8 cellular contexts compared by ENCODE assay signal in genomic region chr3:177197041-177197933, GRCh38. TPM values are rescaled to one million over a fixed set of nuclear protein-coding genes. Genes with fewer than 3 reads are reported as not detected.
DNase-seq lines count a peak whose midpoint lies in the region; ATAC-seq and TF ChIP-seq lines count a peak whose summit lies in the region.

Gene TBL1XR1, minus strand, starts transcription at chr3:177197482. Its CDS starts 132,505 bp downstream, at chr3:177064977.

- H3K27me3 ChIP-seq in prostate gland (replicated peaks; ENCODE audit: insufficient read depth), result no peaks in the 10 kb centered on the region

- DNase-seq in GM13977 (ENCODE audit: low spot score), result peak; percentile 93
- DNase-seq in NCI-H1694 treated with DMSO at 0.1 percent for 48 hours (lab: John Stamatoyannopoulos, UW), result peak; percentile 96
- peak; percentile 73 to 97 (median 85) for DNase-seq in T-helper 2 cell
- peak; percentile 93 for DNase-seq in left ventricle myocardium superior
- DNase-seq in prostate gland (ENCODE audit: low spot score), result peak; percentile 91
- peak; percentile 94 for DNase-seq in ureter (ENCODE audit: low spot score)

- in situ Hi-C loops in GM13977 (cut with MboI; ENCODE audit: low pct_unique_long_range_greater_than_20kb, low sequenced_read_pairs, unreplicated experiment), result no loop called here

- H3K9me3 ChIP-seq in prostate gland, result no peaks in the 10 kb centered on the region

- H3K27ac ChIP-seq in angular gyrus (ENCODE audit: low read depth, low read length) (peak within 1 kb of the TSS; percentile 96), prostate gland (peak within 1 kb of the TSS; percentile 97 to 99)

- H3K36me3 ChIP-seq in prostate gland, result no peaks in the 10 kb centered on the region

- no peak for TF ChIP-seq POLR2A in prostate gland (IDR thresholded peaks at IDR 0.05)

- peak; percentile 41 for ATAC-seq in HG02884 (IDR thresholded peaks at IDR 0.05; ENCODE audit: unreplicated experiment)
- ATAC-seq in left ventricle myocardium superior, result peak; percentile 85

- intact Hi-C loops in left ventricle myocardium superior (cut with micrococcal nuclease), result loop anchor here (5.0 to 10.0 kb wide), 2 partner anchors 142 to 150 kb away; no protein-coding TSS in a partner anchor
- intact Hi-C loops in prostate gland (cut with DNase I), result loop anchor here (1.0 to 10.0 kb wide), 6 partner anchors 95 to 1130 kb away; no protein-coding TSS in a partner anchor

- under 1% methylated on average over 60 of the region's 119 CpGs for WGBS in prostate gland

- H3K4me3 ChIP-seq in prostate gland, result peak within 1 kb of the TSS; percentile 86 to 100

- H3K4me1 ChIP-seq in prostate gland (replicated peaks), result no peaks in the 10 kb centered on the region

- TF ChIP-seq CTCF in GM13977 (IDR thresholded peaks at IDR 0.05; ENCODE audit: extremely low read depth, insufficient read depth, missing control alignments) (no peak), prostate gland (IDR thresholded peaks at IDR 0.05) (no peak)

RNA-seq across cellular contexts. Expression of gene TBL1XR1, which starts in this region (rescaled TPM):
- total RNA-seq in left ventricle myocardium superior, result 99.6 TPM
- 100 to 1,000 TPM in 1 of 2 donors, 10 to 100 TPM in 1; 75.8 to 156 TPM for total RNA-seq in prostate gland
- 181 TPM for total RNA-seq in ureter

Comparison
In these comparisons a context has a peak if more than half of its experiments do, and no peak if none do; other contexts are left out.
1. Peak in every context shown above with its lines: DNase-seq, ATAC-seq, H3K4me3 ChIP-seq and H3K27ac ChIP-seq.